Comparison of ENCODE assay signal across 22 cellular contexts in genomic region chr7:68187549-68187948, GRCh38.
DNase-seq lines count a peak whose midpoint lies in the region; ATAC-seq and TF ChIP-seq lines count a peak whose summit lies in the region.
"Had no signal": no experiment of that assay in that cellular context is flagged by ENCODE, and none has a peak within 500 bp of the region (broad histone marks: within the 10 kb centered on the region; RNA-seq: fewer than 3 reads in every experiment).

No MANE protein-coding gene starts in this region.

- H3K36me3 Mint-ChIP-seq in glutamatergic neuron (ENCODE audit: unreplicated experiment) = no peaks in the 10 kb centered on the region
- H3K36me3 Mint-ChIP-seq: IgD-negative memory B cell had no signal

- intact Hi-C loops in left lung (cut with DNase I) = no loop called here

- ATAC-seq in GM21528 (IDR thresholded peaks at IDR 0.05; ENCODE audit: low FRiP score, unreplicated experiment) = no peak
- no peak for ATAC-seq in left lung
- ATAC-seq in HG03457 (IDR thresholded peaks at IDR 0.05; ENCODE audit: unreplicated experiment) = no peak
- ATAC-seq: GM23338 had no signal

- peaks cover 7% of the 10 kb centered on the region for H3K27me3 Mint-ChIP-seq in glutamatergic neuron (ENCODE audit: unreplicated experiment)
- H3K27me3 Mint-ChIP-seq: B cell; CD4-positive, alpha-beta T cell; IgD-negative memory B cell had no signal

- peak overlapping the region; percentile 92 for H3K27ac Mint-ChIP-seq in glutamatergic neuron (ENCODE audit: unreplicated experiment)
- H3K27ac Mint-ChIP-seq: B cell; CD4-positive, alpha-beta T cell; GM23338; IgD-negative memory B cell had no signal

- no peak overlapping the region for H3K27ac ChIP-seq in left lung
- H3K27ac ChIP-seq: PC-9, RWPE1 had no signal

- H3K9me3 ChIP-seq in left lung = peaks cover 0 to 5% of the 10 kb centered on the region in 2 donors

- H3K4me1 ChIP-seq in left lung = no peaks in the 10 kb centered on the region

- TF ChIP-seq CTCF in glutamatergic neuron (IDR thresholded peaks at IDR 0.05; ENCODE audit: partially characterized antibody, unreplicated experiment) = no peak
- no peak for TF ChIP-seq CTCF in left lung (IDR thresholded peaks at IDR 0.05)

- H3K4me3 ChIP-seq in left lung = no peak overlapping the region
- H3K4me3 ChIP-seq: GM23338, PC-9 had no signal

- DNase-seq in NCI-H82 (lab: John Stamatoyannopoulos, UW) (peak; percentile 12), NCI-H82 treated with DMSO at 0.1 percent for 48 hours (lab: John Stamatoyannopoulos, UW; ENCODE audit: unreplicated experiment) (no peak), NCI-H524 treated with DMSO at 0.1 percent for 48 hours (lab: John Stamatoyannopoulos, UW) (peak; percentile 37), glutamatergic neuron (peak; percentile 73), left lung (no peak), NCI-H1417 treated with DMSO at 0.1 percent for 48 hours (lab: John Stamatoyannopoulos, UW) (no peak)
- DNase-seq: CD4-positive, alpha-beta T cell; COR-L47; DND-41; HCEC 1CT; NCI-H187 treated with DMSO at 0.1 percent for 48 hours; NCI-H226; NCI-H526; PC-9; SHP77 treated with DMSO at 0.1 percent for 48 hours; SK-N-SH had no signal

- H3K4me1 Mint-ChIP-seq in glutamatergic neuron (ENCODE audit: low read depth, unreplicated experiment) = peaks cover 16% of the 10 kb centered on the region
- H3K4me1 Mint-ChIP-seq: B cell, GM23338 had no signal

- H3K36me3 ChIP-seq in left lung = no peaks in the 10 kb centered on the region

- H3K27me3 ChIP-seq in left lung = no peaks in the 10 kb centered on the region

- peaks cover 9% of the 10 kb centered on the region for H3K9me3 Mint-ChIP-seq in glutamatergic neuron (ENCODE audit: unreplicated experiment)

- H3K4me3 Mint-ChIP-seq in glutamatergic neuron (ENCODE audit: unreplicated experiment) = peak overlapping the region; percentile 36
- H3K4me3 Mint-ChIP-seq: B cell; CD4-positive, alpha-beta T cell; GM23338; IgD-negative memory B cell had no signal

Comparison
In these comparisons a context has a peak if more than half of its experiments do, and no peak if none do; other contexts are left out.
1. DNase-seq: peak in NCI-H82 (single experiment), NCI-H524 treated with DMSO at 0.1 percent for 48 hours (single experiment) and glutamatergic neuron (single experiment); none in NCI-H82 treated with DMSO at 0.1 percent for 48 hours (single experiment), left lung (0 of 2) and NCI-H1417 treated with DMSO at 0.1 percent for 48 hours (single experiment).